8 cellular contexts compared by ENCODE assay signal in genomic region chr17:17824780-17825614, GRCh38. TPM values are rescaled to one million over a fixed set of nuclear protein-coding genes. Genes with fewer than 3 reads are reported as not detected.
DNase-seq lines count a peak whose midpoint lies in the region; ATAC-seq, FAIRE-seq and TF ChIP-seq lines count a peak whose summit lies in the region.

No MANE protein-coding gene starts in this region.

- no peaks in the 10 kb centered on the region for H3K9me3 Mint-ChIP-seq in brain

- TF ChIP-seq CTCF in A549 (IDR thresholded peaks at IDR 0.05) = no peak
- TF ChIP-seq CTCF in KMS-11 (conservative IDR thresholded peaks at IDR 0.05; ENCODE audit: low read depth, low read length) = no peak
- TF ChIP-seq CTCF in brain (conservative IDR thresholded peaks at IDR 0.05) = no peak

- H3K27ac Mint-ChIP-seq in brain = peak overlapping the region; percentile 94 to 96 (median 96)

- H4K20me1 ChIP-seq in KMS-11 (ENCODE audit: insufficient read depth) = no peaks in the 10 kb centered on the region

- H3K4me2 ChIP-seq in A549 (peak overlapping the region; percentile 100), KMS-11 (peak overlapping the region; percentile 63)

- TF ChIP-seq RAD21 in A549 (conservative IDR thresholded peaks at IDR 0.05 in 1 of 2, IDR thresholded peaks at IDR 0.05 in 1 of 2) = no peak

- FAIRE-seq in A549 (lab: Jason Lieb, UNC) = no peak
- FAIRE-seq in RCC 7860 (lab: Jason Lieb, UNC) = no peak

- H3K36me3 Mint-ChIP-seq in brain = no peaks in the 10 kb centered on the region

- peak overlapping the region; percentile 56; the same call in 1 of the 2 replicates for H3K9ac ChIP-seq in KMS-11
- H3K9ac ChIP-seq in mucosa of rectum (ENCODE audit: low read depth in 1 of 2, low read length in 2 of 2) = peak overlapping the region; percentile 74 to 76

- CTCF ChIA-PET in A549 (lab: Yijun Ruan, JAX) = interaction anchor here (1.0 to 30.5 kb wide), 3 partner anchors 11 to 33 kb away, joined by 3 to 859 read pairs (median 402); no protein-coding TSS in a partner anchor

- no peak overlapping the region for H2AFZ ChIP-seq in KMS-11 (ENCODE audit: low read depth)

- H3K9me3 ChIP-seq in A549 = no peaks in the 10 kb centered on the region
- H3K9me3 ChIP-seq in mucosa of rectum (ENCODE audit: control insufficient read depth in 2 of 2, low read length in 2 of 2) = no peaks in the 10 kb centered on the region

- H3K27ac ChIP-seq in A549 (peak overlapping the region; percentile 93 to 96), KMS-11 (peak overlapping the region; percentile 90), mucosa of rectum (ENCODE audit: low read depth in 2 of 2, low read length in 2 of 2) (peak overlapping the region; percentile 87 to 95)

- TF ChIP-seq EP300 in A549 (IDR thresholded peaks at IDR 0.05) = no peak

- 52% methylated on average over 14 of the region's 14 CpGs for WGBS in A549 (ENCODE audit: missing lambda C conversion rate)

- peak in 1 of 2 experiments; percentile 53 for DNase-seq in A549 (ENCODE audit: low read depth in 1 of 2, low spot score in 1 of 2)
- DNase-seq in GM19238 (ENCODE audit: insufficient read length, low spot score) = no peak
- DNase-seq in RCC 7860 (ENCODE audit: low spot score) = no peak
- no peak for DNase-seq in GOT3 (lab: John Stamatoyannopoulos, UW)

- H3K4me3 ChIP-seq in A549 (no peak overlapping the region; the same call in 2 of the 3 replicates), KMS-11 (IDR thresholded peaks at IDR 0.05; ENCODE audit: insufficient read depth, low read depth, low read length) (no peak overlapping the region), mucosa of rectum (ENCODE audit: low read length in 2 of 2) (no peak overlapping the region)

- H3K4me1 Mint-ChIP-seq in brain = peaks cover 85% of the 10 kb centered on the region

- H3K27me3 ChIP-seq in KMS-11 (ENCODE audit: insufficient read depth, low read depth) (no peaks in the 10 kb centered on the region), mucosa of rectum (ENCODE audit: control insufficient read depth in 2 of 2, insufficient read depth in 2 of 2, low read length in 2 of 2) (no peaks in the 10 kb centered on the region)

- H3K79me2 ChIP-seq in KMS-11 (ENCODE audit: insufficient read depth, low read depth) = peaks cover 61% of the 10 kb centered on the region

- TF ChIP-seq POLR2A in A549 (IDR thresholded peaks at IDR 0.05; ENCODE audit: low read length) = no peak

- POLR2A ChIA-PET in A549 (lab: Yijun Ruan, JAX) = interaction anchor here (0.6 to 4.8 kb wide), 6 partner anchors 9 to 44 kb away, joined by 3 to 100 read pairs (median 5); partner anchors contain the start of gene SREBF1

- H3K4me1 ChIP-seq in A549 = peaks cover 94% of the 10 kb centered on the region
- peaks cover 83% of the 10 kb centered on the region for H3K4me1 ChIP-seq in KMS-11 (ENCODE audit: low read depth, poor library complexity, severe bottlenecking)
- H3K4me1 ChIP-seq in mucosa of rectum (ENCODE audit: control insufficient read depth in 2 of 2, insufficient read depth in 2 of 2, low read length in 2 of 2) = peaks cover 62 to 68% of the 10 kb centered on the region in 2 donors

- ATAC-seq in A549 = peak; percentile 1 to 6; a peak in 2 of 6 replicates
- no peak for ATAC-seq in HG02852 (IDR thresholded peaks at IDR 0.05; ENCODE audit: unreplicated experiment)

- no peaks in the 10 kb centered on the region for H3K27me3 Mint-ChIP-seq in brain

- peak overlapping the region; percentile 27 to 84 (median 82) for H3K4me3 Mint-ChIP-seq in brain

- no peaks in the 10 kb centered on the region for H3K36me3 ChIP-seq in KMS-11 (ENCODE audit: insufficient read depth)
- H3K36me3 ChIP-seq in mucosa of rectum (ENCODE audit: control insufficient read depth in 2 of 2, insufficient read depth in 2 of 2, low read length in 2 of 2) = peaks cover 0 to 7% of the 10 kb centered on the region in 2 donors

TF ChIP-seq in A549, 52 proteins besides CTCF, POLR2A, EP300 and RAD21:
- TF ChIP-seq JUN (IDR thresholded peaks at IDR 0.05) = 0 out of 5 replicates have a peak, but pooled peaks of 1 of the 2 experiments have one; percentile 3
- no peak for TF ChIP-seq CEBPB (IDR thresholded peaks at IDR 0.05)
- TF ChIP-seq RARB (CRISPR knock-in tag; IDR thresholded peaks at IDR 0.05) = 0 out of 2 replicates have a peak, but pooled peaks have one; percentile 44

RNA-seq across cellular contexts. Expression of gene SREBF1, which starts 11.8 kb away (rescaled TPM):
- polyA plus RNA-seq in A549 (2011; rRNA removed) = 47.4 and 54.6 TPM in 2 replicates
- 52.7 and 75.7 TPM in 2 replicates for polyA plus RNA-seq in A549 (2012; cell fraction: cytosol; rRNA removed)
- polyA plus RNA-seq in A549 (2012; cell fraction: nucleus; rRNA removed) = 415 and 599 TPM in 2 replicates
- polyA plus RNA-seq in A549 (2017; fragmentation: RNase III; extraction: RNeasy Plus Mini Kit Qiagen cat#74134 plus additional on column Dnase treatment) = 90.3 to 175 TPM (median 159 TPM) in 3 replicates
- 75.5 and 133 TPM in 2 replicates for polyA minus RNA-seq in A549 (2011; rRNA and poly(A)+ RNA removed)
- polyA plus RNA-seq in brain (ENCODE audit: insufficient read depth, low read depth, low replicate concordance) = 39.4 TPM
